14 cellular contexts compared by ENCODE assay signal in genomic region chr15:92623435-92623834, GRCh38. TPM values are rescaled to one million over a fixed set of nuclear protein-coding genes. Genes with fewer than 3 reads are reported as not detected.
DNase-seq lines count a peak whose midpoint lies in the region; ATAC-seq, FAIRE-seq and TF ChIP-seq lines count a peak whose summit lies in the region.
"Had no signal": no experiment of that assay in that cellular context is flagged by ENCODE, and none has a peak within 500 bp of the region (broad histone marks: within the 10 kb centered on the region; RNA-seq: fewer than 3 reads in every experiment).

No MANE protein-coding gene starts in this region.

- no peak for FAIRE-seq in bronchial epithelial cell (lab: Jason Lieb, UNC)

- H3K4me1 ChIP-seq in psoas muscle: peaks cover 35% of the 10 kb centered on the region

- 31 to 44% (median 40%) methylated on average over 14 of the region's 14 CpGs for WGBS in psoas muscle, 3 donors

- no peaks in the 10 kb centered on the region for H3K36me3 ChIP-seq in bronchial epithelial cell (ENCODE audit: control insufficient read depth, insufficient read depth, low read length)
- no peaks in the 10 kb centered on the region for H3K36me3 ChIP-seq in psoas muscle (ENCODE audit: insufficient read depth in 1 of 2, low read depth in 1 of 2)

- no peak for TF ChIP-seq CTCF in bronchial epithelial cell (IDR thresholded peaks at IDR 0.05; ENCODE audit: insufficient read depth, low read length, severe bottlenecking)
- no peak for TF ChIP-seq CTCF in psoas muscle (IDR thresholded peaks at IDR 0.05)

- H3K27me3 ChIP-seq in bronchial epithelial cell (ENCODE audit: control insufficient read depth, insufficient read depth, low read length): no peaks in the 10 kb centered on the region
- H3K27me3 ChIP-seq in psoas muscle (ENCODE audit: insufficient read depth in 3 of 3, low read length in 2 of 3): no peaks in the 10 kb centered on the region

- DNase-seq in DMS79 treated with DMSO at 0.1 percent for 48 hours (lab: John Stamatoyannopoulos, UW) (peak; percentile 30), NCI-H2196 (lab: John Stamatoyannopoulos, UW; ENCODE audit: unreplicated experiment) (peak; percentile 55), bronchial epithelial cell (ENCODE audit: low read depth) (peak; percentile 86), psoas muscle (peak; percentile 73 to 87), ACHN (no peak), SKM-1 treated with dmso at 0.1 percent for 144 hours (lab: John Stamatoyannopoulos, UW; ENCODE audit: unreplicated experiment) (no peak), kidney tubule cell (ENCODE audit: low spot score) (no peak)
- DNase-seq: activated CD4-positive, alpha-beta T cell treated with anti-CD3 and anti-CD28 coated beads for 4 hours; dermis blood vessel endothelial cell; mesendoderm; NCI-H1694 treated with DMSO at 0.1 percent for 48 hours; SK-N-SH had no signal

- peak overlapping the region; percentile 83 for H3K27ac ChIP-seq in psoas muscle

- H3K9me3 ChIP-seq in psoas muscle: no peaks in the 10 kb centered on the region
- H3K9me3 ChIP-seq: SK-N-SH had no signal

- in situ Hi-C loops in ACHN (cut with HindIII; ENCODE audit: low pct_ligation_motif_present, low pct_unique_long_range_greater_than_20kb, low sequenced_read_pairs): no loop called here

- H3K4me3 ChIP-seq in bronchial epithelial cell (ENCODE audit: low read depth, low read length) (no peak overlapping the region), psoas muscle (no peak overlapping the region)
- H3K4me3 ChIP-seq: smooth muscle cell had no signal

- intact Hi-C loops in psoas muscle (cut with DNase I): no loop called here

- peak; percentile 93 to 94 (median 93) for ATAC-seq in psoas muscle
- ATAC-seq in HG03442 (IDR thresholded peaks at IDR 0.05; ENCODE audit: unreplicated experiment): no peak

RNA-seq across cellular contexts. Expression of gene FAM174B, which starts 32.1 kb away (rescaled TPM):
- total RNA-seq in bronchial epithelial cell (0.53 and 4.6 TPM in 2 replicates), psoas muscle (10 to 100 TPM in 3 of 4 donors, 1 to 10 TPM in 1; 9.5 to 22.1 (median 12.2) TPM)
- 10 to 100 TPM in 1 of 3 donors, 1 to 10 TPM in 2; 7.6 to 12.1 (median 7.8) TPM for polyA plus RNA-seq in psoas muscle

Comparison
In these comparisons a context has a peak if more than half of its experiments do, and no peak if none do; other contexts are left out.
1. DNase-seq: peak in DMS79 treated with DMSO at 0.1 percent for 48 hours (single experiment), NCI-H2196 (single experiment), bronchial epithelial cell (single experiment) and psoas muscle (2 of 2); none in ACHN (single experiment), SKM-1 treated with dmso at 0.1 percent for 144 hours (single experiment) and kidney tubule cell (single experiment).